14 cellular contexts compared by ENCODE assay signal in the genomic region with DNA sequence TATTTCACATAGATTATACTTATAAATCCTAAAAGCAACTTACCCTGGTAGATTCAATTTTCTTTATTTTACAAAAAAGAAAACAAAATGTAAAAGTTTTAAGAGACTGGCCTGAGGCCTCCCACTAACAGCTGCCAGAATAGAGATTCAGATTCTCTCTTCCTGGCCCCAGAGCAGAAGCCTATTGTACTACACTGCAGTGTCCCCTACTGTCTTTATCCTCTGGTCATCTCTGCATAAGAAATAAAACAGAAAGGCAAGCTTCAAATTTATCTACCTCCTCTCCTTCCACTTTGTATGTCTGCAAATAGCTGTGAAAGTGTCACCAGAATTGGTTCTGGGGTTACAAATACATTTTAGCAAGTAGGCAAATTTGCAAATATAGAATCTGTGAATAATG.
DNase-seq lines count a peak whose midpoint lies in the region; ATAC-seq and TF ChIP-seq lines count a peak whose summit lies in the region.
"Had no signal": no experiment of that assay in that cellular context is flagged by ENCODE, and none has a peak within 500 bp of the region (broad histone marks: within the 10 kb centered on the region; RNA-seq: fewer than 3 reads in every experiment).

No MANE protein-coding gene starts in this region.

- no peaks in the 10 kb centered on the region for H3K36me3 Mint-ChIP-seq in chondrocyte (ENCODE audit: low read depth)
- H3K36me3 Mint-ChIP-seq: activated naive CD4-positive, alpha-beta T cell treated with anti-CD3 and anti-CD28 coated beads, Interleukin-2, amount 50 U/mL, for 24 hours had no signal

- no peaks in the 10 kb centered on the region for H3K27me3 Mint-ChIP-seq in chondrocyte (ENCODE audit: low read depth)
- H3K27me3 Mint-ChIP-seq: activated naive CD4-positive, alpha-beta T cell treated with anti-CD3 and anti-CD28 coated beads, Interleukin-2, amount 50 U/mL, for 24 hours had no signal

- no peak overlapping the region for H3K27ac Mint-ChIP-seq in chondrocyte (ENCODE audit: unreplicated experiment)
- H3K27ac Mint-ChIP-seq: activated naive CD4-positive, alpha-beta T cell treated with anti-CD3 and anti-CD28 coated beads, Interleukin-2, amount 50 U/mL, for 24 hours had no signal

- peak; percentile 16 for TF ChIP-seq CTCF in GM10266 (IDR thresholded peaks at IDR 0.05; ENCODE audit: control insufficient read depth, insufficient read depth, low read depth, missing control alignments)
- peak; percentile 74 for TF ChIP-seq CTCF in chondrocyte (IDR thresholded peaks at IDR 0.05)

- H3K4me1 Mint-ChIP-seq in chondrocyte (ENCODE audit: low read depth) = peaks cover 16% of the 10 kb centered on the region
- H3K4me1 Mint-ChIP-seq: activated naive CD4-positive, alpha-beta T cell treated with anti-CD3 and anti-CD28 coated beads, Interleukin-2, amount 50 U/mL, for 24 hours had no signal

- H3K4me3 Mint-ChIP-seq in chondrocyte (ENCODE audit: unreplicated experiment) = no peak overlapping the region
- H3K4me3 Mint-ChIP-seq: activated naive CD4-positive, alpha-beta T cell treated with anti-CD3 and anti-CD28 coated beads, Interleukin-2, amount 50 U/mL, for 24 hours had no signal

- no peaks in the 10 kb centered on the region for H3K9me3 Mint-ChIP-seq in chondrocyte (ENCODE audit: low read depth)

- no peak for ATAC-seq in GM18520 (IDR thresholded peaks at IDR 0.05; ENCODE audit: unreplicated experiment)
- ATAC-seq: sciatic nerve had no signal

- DNase-seq in GM10266 (ENCODE audit: extremely low spot score) (no peak), NCI-H460 (ENCODE audit: extremely low read depth, low read depth) (peak; percentile 6), chondrocyte (ENCODE audit: low spot score) (no peak), kidney tubule cell (ENCODE audit: low spot score) (peak; percentile 9), D341Med (ENCODE audit: low spot score) (no peak), NCI-H526 (lab: John Stamatoyannopoulos, UW) (no peak)
- no peak for DNase-seq in stimulated activated CD4-positive, alpha-beta T cell treated with anti-CD3 and anti-CD28 coated beads, Interleukin-15, amount 100 ng/mL, for 24 hours
- DNase-seq: activated CD4-positive, CD25-positive, alpha-beta regulatory T cell; activated CD8-positive, alpha-beta memory T cell treated with anti-CD3 and anti-CD28 coated beads, Interleukin-2, amount 50 U/mL, for 48 hours; GDM1; NCI-H774 had no signal

Comparison
In these comparisons a context has a peak if more than half of its experiments do, and no peak if none do; other contexts are left out.
1. DNase-seq: peak in NCI-H460 (single experiment) and kidney tubule cell (single experiment); none in GM10266 (single experiment), chondrocyte (single experiment), D341Med (single experiment), stimulated activated CD4-positive, alpha-beta T cell treated with anti-CD3 and anti-CD28 coated beads, Interleukin-15, amount 100 ng/mL, for 24 hours (single experiment) and NCI-H526 (0 of 2).